1 cellular context compared by ENCODE assay signal in genomic region chr6:56510984-56511531, GRCh38.
TF ChIP-seq lines count a peak whose summit lies in the region.

No MANE protein-coding gene starts in this region.

TF ChIP-seq in HepG2, 621 proteins besides CTCF, POLR2A, EP300 and RAD21 (continued from another document and continues in another):
- no peak for TF ChIP-seq PRDM10 (CRISPR knock-in tag; IDR thresholded peaks at IDR 0.05; ENCODE audit: low read depth)
- no peak for TF ChIP-seq ZFP62 (CRISPR knock-in tag; IDR thresholded peaks at IDR 0.05)
- TF ChIP-seq RFXAP (CRISPR knock-in tag; IDR thresholded peaks at IDR 0.05; ENCODE audit: borderline replicate concordance) = no peak
- peak; percentile 82 for TF ChIP-seq ZNF12 (CRISPR knock-in tag; IDR thresholded peaks at IDR 0.05)
- peak; percentile 59 for TF ChIP-seq ZEB1 (IDR thresholded peaks at IDR 0.05; ENCODE audit: insufficient replicate concordance, low read depth)
- TF ChIP-seq KIAA2018 (CRISPR knock-in tag; IDR thresholded peaks at IDR 0.05; ENCODE audit: borderline replicate concordance) = no peak
- TF ChIP-seq RFX1 (IDR thresholded peaks at IDR 0.05) = no peak
- TF ChIP-seq ARID5B (CRISPR knock-in tag; IDR thresholded peaks at IDR 0.05) = peak; percentile 90
- 0 out of 2 replicates have a peak, but pooled peaks have one; percentile 37 for TF ChIP-seq SIX4 (CRISPR knock-in tag; IDR thresholded peaks at IDR 0.05)
- TF ChIP-seq IRF1 (CRISPR knock-in tag; IDR thresholded peaks at IDR 0.05; ENCODE audit: low read depth) = no peak
- TF ChIP-seq MIER2 (CRISPR knock-in tag; IDR thresholded peaks at IDR 0.05) = no peak
- TF ChIP-seq MTA1 (CRISPR knock-in tag; IDR thresholded peaks at IDR 0.05; ENCODE audit: borderline replicate concordance) = no peak
- TF ChIP-seq ZNF282 (IDR thresholded peaks at IDR 0.05; ENCODE audit: partially characterized antibody) = no peak
- TF ChIP-seq ATAD3A (CRISPR knock-in tag; IDR thresholded peaks at IDR 0.05) = no peak
- TF ChIP-seq TFE3 (CRISPR knock-in tag; IDR thresholded peaks at IDR 0.05) = no peak
- no peak for TF ChIP-seq ZBTB44 (CRISPR knock-in tag; IDR thresholded peaks at IDR 0.05)
- TF ChIP-seq AFF4 (CRISPR knock-in tag; IDR thresholded peaks at IDR 0.05) = no peak
- peak; percentile 73 for TF ChIP-seq CEBPG (CRISPR knock-in tag; IDR thresholded peaks at IDR 0.05)
- 0 out of 4 replicates have a peak, but pooled peaks of 1 of the 2 experiments have one; percentile 25 for TF ChIP-seq REST (IDR thresholded peaks at IDR 0.05; ENCODE audit: borderline replicate concordance in 1 of 2, low read depth in 1 of 2, low read length in 2 of 2)
- TF ChIP-seq SP2 (CRISPR knock-in tag; IDR thresholded peaks at IDR 0.05) = no peak
